42 cellular contexts compared by ENCODE assay signal in genomic region chr2:101512993-101513392, GRCh38. TPM values are rescaled to one million over a fixed set of nuclear protein-coding genes. Genes with fewer than 3 reads are reported as not detected.
"Had no signal": no experiment of that assay in that cellular context is flagged by ENCODE, and none has a peak within 500 bp of the region (broad histone marks: within the 10 kb centered on the region; RNA-seq: fewer than 3 reads in every experiment).

No MANE protein-coding gene starts in this region.

- H3K27ac ChIP-seq: adrenal gland, ascending aorta, body of pancreas, breast epithelium, cardiac muscle cell had no signal

- DNase-seq: activated effector memory CD4-positive, alpha-beta T cell treated with anti-CD3 and anti-CD28 coated beads, Interleukin-2, amount 50 U/mL, for 16 hours; activated effector memory CD4-positive, alpha-beta T cell treated with Interleukin-2 at 50 U/mL for 16 hours; activated gamma-delta T cell; activated gamma-delta T cell treated with Interleukin-2 at 50 U/mL for 16 hours; activated naive CD4-positive, alpha-beta T cell; activated naive CD4-positive, alpha-beta T cell treated with anti-CD3 and anti-CD28 coated beads for 36 hours; activated naive CD4-positive, alpha-beta T cell treated with anti-CD3 and anti-CD28 coated beads, Interleukin-2, amount 10 ng/mL, durations not matched to agents 7 days and 5 days; activated naive CD4-positive, alpha-beta T cell treated with anti-CD3 and anti-CD28 coated beads, Interleukin-2, amount 50 U/mL, for 16 hours; activated naive CD4-positive, alpha-beta T cell treated with Interleukin-2 at 50 U/mL for 16 hours; activated naive CD8-positive, alpha-beta T cell treated with anti-CD3 and anti-CD28 coated beads for 36 hours; activated naive CD8-positive, alpha-beta T cell treated with anti-CD3 and anti-CD28 coated beads, Interleukin-2, amount 10 ng/mL, durations not matched to agents 7 days and 5 days; activated naive CD8-positive, alpha-beta T cell treated with anti-CD3 and anti-CD28 coated beads, Interleukin-2, amount 50 U/mL, for 24 hours; activated T-cell treated with anti-CD3 and anti-CD28 coated beads for 4 hours; activated T-cell treated with anti-CD3 and anti-CD28 coated beads, Interleukin-2, amount 50 U/mL, for 1 hour; activated T-cell treated with anti-CD3 and anti-CD28 coated beads, Interleukin-2, amount 50 U/mL, for 24 hours; activated T-cell treated with anti-CD3 and anti-CD28 coated beads, Interleukin-2, amount 50 U/mL, for 4 hours; activated T-cell treated with anti-CD3 and anti-CD28 coated beads, Interleukin-2, amount 50 U/mL, for 48 hours; activated T-cell treated with anti-CD3 and anti-CD28 coated beads, Interleukin-2, amount 50 U/mL, for 72 hours; adrenal gland; amniotic stem cell; amygdala; anterior cingulate cortex; aorta; body of pancreas; caudate nucleus; central memory CD4-positive, alpha-beta T cell; cerebellar nuclear complex had no signal

- H3K27ac Mint-ChIP-seq: activated naive CD4-positive, alpha-beta T cell treated with anti-CD3 and anti-CD28 coated beads for 36 hours; activated naive CD4-positive, alpha-beta T cell treated with anti-CD3 and anti-CD28 coated beads, Interleukin-2, amount 10 ng/mL, durations not matched to agents 7 days and 5 days; activated naive CD4-positive, alpha-beta T cell treated with anti-CD3 and anti-CD28 coated beads, Interleukin-2, amount 50 U/mL, for 24 hours; activated naive CD4-positive, alpha-beta T cell treated with anti-CD3 and anti-CD28 coated beads, Interleukin-2, amount 50 U/mL, for 72 hours; activated naive CD8-positive, alpha-beta T cell; activated naive CD8-positive, alpha-beta T cell treated with anti-CD3 and anti-CD28 coated beads for 36 hours; activated naive CD8-positive, alpha-beta T cell treated with anti-CD3 and anti-CD28 coated beads, Interleukin-2, amount 10 ng/mL, durations not matched to agents 7 days and 5 days; activated naive CD8-positive, alpha-beta T cell treated with anti-CD3 and anti-CD28 coated beads, Interleukin-2, amount 50 U/mL, for 24 hours; activated T-cell treated with anti-CD3 and anti-CD28 coated beads, Interleukin-2, amount 50 U/mL, for 24 hours; activated T-cell treated with anti-CD3 and anti-CD28 coated beads, Interleukin-2, amount 50 U/mL, for 72 hours; activated T-helper 1 cell treated with anti-CD3 and anti-CD28 coated beads, Interleukin-12 subunit alpha, Interleukin-12 subunit beta, Interleukin-2, Interleukin-4 antibody, amounts not matched to agents 30 ng/mL and 10 ng/mL and 1 ng/mL, durations not matched to agents 14 hours and 24 hours and 36 hours; activated T-helper 17 cell treated with anti-CD3 and anti-CD28 coated beads, Interleukin-2, amount 50 U/mL, for 72 hours; activated T-helper 2 cell treated with anti-CD3 and anti-CD28 coated beads, Interferon-gamma antibody, Interleukin-2, Interleukin-4, amounts not matched to agents 10 μg/mL and 5 μg/mL and 100 μg/mL, durations not matched to agents 14 hours and 24 hours and 36 hours; brain had no signal

- ATAC-seq: activated naive CD4-positive, alpha-beta T cell treated with anti-CD3 and anti-CD28 coated beads, Interleukin-2, amount 50 U/mL, for 72 hours; activated naive CD8-positive, alpha-beta T cell treated with anti-CD3 and anti-CD28 coated beads, Interleukin-2, amount 50 U/mL, for 24 hours; activated T-cell treated with anti-CD3 and anti-CD28 coated beads, Interleukin-2, amount 50 U/mL, for 4 hours; activated T-cell treated with anti-CD3 and anti-CD28 coated beads, Interleukin-2, amount 50 U/mL, for 72 hours; activated T-helper 17 cell treated with anti-CD3 and anti-CD28 coated beads, Interleukin-2, amount 50 U/mL, for 72 hours; body of pancreas had no signal

- H3K36me3 ChIP-seq: adrenal gland, ascending aorta, breast epithelium, cardiac muscle cell had no signal

- H3K27me3 ChIP-seq: adrenal gland, ascending aorta, body of pancreas, breast epithelium, cardiac muscle cell had no signal

- H3K9me3 ChIP-seq: adrenal gland, ascending aorta, body of pancreas, breast epithelium had no signal

- H3K36me3 Mint-ChIP-seq: brain had no signal

- H3K27me3 Mint-ChIP-seq: activated naive CD4-positive, alpha-beta T cell treated with anti-CD3 and anti-CD28 coated beads, Interleukin-2, amount 50 U/mL, for 24 hours; activated naive CD8-positive, alpha-beta T cell; activated naive CD8-positive, alpha-beta T cell treated with anti-CD3 and anti-CD28 coated beads for 36 hours; activated naive CD8-positive, alpha-beta T cell treated with anti-CD3 and anti-CD28 coated beads, Interleukin-2, amount 50 U/mL, for 24 hours; activated T-cell treated with anti-CD3 and anti-CD28 coated beads, Interleukin-2, amount 50 U/mL, for 24 hours; activated T-helper 17 cell treated with anti-CD3 and anti-CD28 coated beads, Interleukin-2, amount 50 U/mL, for 72 hours; brain had no signal

- H3K4me3 ChIP-seq: adrenal gland, ascending aorta, body of pancreas, breast epithelium, cardiac muscle cell had no signal

- H3K4me3 Mint-ChIP-seq: activated naive CD4-positive, alpha-beta T cell treated with anti-CD3 and anti-CD28 coated beads for 36 hours; activated naive CD4-positive, alpha-beta T cell treated with anti-CD3 and anti-CD28 coated beads, Interleukin-2, amount 10 ng/mL, durations not matched to agents 7 days and 5 days; activated naive CD4-positive, alpha-beta T cell treated with anti-CD3 and anti-CD28 coated beads, Interleukin-2, amount 50 U/mL, for 24 hours; activated naive CD8-positive, alpha-beta T cell; activated naive CD8-positive, alpha-beta T cell treated with anti-CD3 and anti-CD28 coated beads for 36 hours; activated naive CD8-positive, alpha-beta T cell treated with anti-CD3 and anti-CD28 coated beads, Interleukin-2, amount 10 ng/mL, durations not matched to agents 7 days and 5 days; activated naive CD8-positive, alpha-beta T cell treated with anti-CD3 and anti-CD28 coated beads, Interleukin-2, amount 50 U/mL, for 24 hours; activated T-cell treated with anti-CD3 and anti-CD28 coated beads, Interleukin-2, amount 50 U/mL, for 24 hours; activated T-cell treated with anti-CD3 and anti-CD28 coated beads, Interleukin-2, amount 50 U/mL, for 4 hours; activated T-cell treated with anti-CD3 and anti-CD28 coated beads, Interleukin-2, amount 50 U/mL, for 72 hours; activated T-helper 1 cell treated with anti-CD3 and anti-CD28 coated beads, Interleukin-12 subunit alpha, Interleukin-12 subunit beta, Interleukin-2, Interleukin-4 antibody, amounts not matched to agents 30 ng/mL and 10 ng/mL and 1 ng/mL, durations not matched to agents 14 hours and 24 hours and 36 hours; activated T-helper 17 cell treated with anti-CD3 and anti-CD28 coated beads, Interleukin-2, amount 50 U/mL, for 72 hours; brain; central memory CD8-positive, alpha-beta T cell had no signal

- H3K4me1 ChIP-seq: breast epithelium had no signal

- FAIRE-seq: astrocyte, bronchial epithelial cell had no signal

RNA-seq across cellular contexts. Expression of gene RFX8, which starts 38.1 kb away (rescaled TPM):
- total RNA-seq: activated naive CD8-positive, alpha-beta T cell treated with anti-CD3 and anti-CD28 coated beads for 36 hours; activated T-cell treated with anti-CD3 and anti-CD28 coated beads, Interleukin-2, amount 50 U/mL, for 4 hours; ascending aorta; astrocyte; body of pancreas; bronchial epithelial cell; cardiac septum; chondrocyte had no signal
- polyA plus RNA-seq: cardiac muscle cell had no signal
